In genomic region chr2:88638123-88638650, GRCh38 we compare ENCODE assay signal across 17 cellular contexts.
A peak's percentile ranks its signal among the peaks of the same experiment; 100 is the strongest.
DNase-seq lines count a peak whose midpoint lies in the region; ATAC-seq lines count a peak whose summit lies in the region.
"Had no signal": no experiment of that assay in that cellular context is flagged by ENCODE, and none has a peak within 500 bp of the region (broad histone marks: within the 10 kb centered on the region; RNA-seq: fewer than 3 reads in every experiment).

No MANE protein-coding gene starts in this region.

- peaks cover 3% of the 10 kb centered on the region for H3K36me3 Mint-ChIP-seq in activated naive CD4-positive, alpha-beta T cell treated with anti-CD3 and anti-CD28 coated beads, Interleukin-2, amount 50 U/mL, for 24 hours
- H3K36me3 Mint-ChIP-seq in central memory CD8-positive, alpha-beta T cell (ENCODE audit: insufficient read depth): peaks cover 4% of the 10 kb centered on the region
- peaks cover 16% of the 10 kb centered on the region for H3K36me3 Mint-ChIP-seq in stimulated activated effector memory CD8-positive, alpha-beta T cell treated with anti-CD3 and anti-CD28 coated beads, Interleukin-12 subunit alpha, Interleukin-12 subunit beta, amount 100 ng/mL, for 72 hours

- peaks cover 2% of the 10 kb centered on the region for H3K27me3 Mint-ChIP-seq in activated naive CD4-positive, alpha-beta T cell treated with anti-CD3 and anti-CD28 coated beads, Interleukin-2, amount 50 U/mL, for 24 hours
- H3K27me3 Mint-ChIP-seq in central memory CD8-positive, alpha-beta T cell: no peaks in the 10 kb centered on the region

- peaks cover 11% of the 10 kb centered on the region for H3K9me3 Mint-ChIP-seq in activated naive CD4-positive, alpha-beta T cell treated with anti-CD3 and anti-CD28 coated beads, Interleukin-2, amount 50 U/mL, for 24 hours
- H3K9me3 Mint-ChIP-seq in central memory CD8-positive, alpha-beta T cell: no peaks in the 10 kb centered on the region
- H3K9me3 Mint-ChIP-seq in stimulated activated effector memory CD8-positive, alpha-beta T cell treated with anti-CD3 and anti-CD28 coated beads, Interleukin-12 subunit alpha, Interleukin-12 subunit beta, amount 100 ng/mL, for 72 hours: peaks cover 4% of the 10 kb centered on the region

- no peak for DNase-seq in activated naive CD4-positive, alpha-beta T cell treated with Interleukin-2 at 50 U/mL for 16 hours
- peak; percentile 17 for DNase-seq in RPMI8226
- DNase-seq in central memory CD8-positive, alpha-beta T cell (ENCODE audit: low spot score in 2 of 2): no peak
- DNase-seq in stimulated activated effector memory CD8-positive, alpha-beta T cell treated with anti-CD3 and anti-CD28 coated beads, Interleukin-12 subunit alpha, Interleukin-12 subunit beta, amount 100 ng/mL, for 72 hours (ENCODE audit: low spot score in 2 of 2): no peak
- no peak for DNase-seq in DMS 273 (lab: John Stamatoyannopoulos, UW; ENCODE audit: unreplicated experiment)
- no peak for DNase-seq in amygdala (lab: John Stamatoyannopoulos, UW)
- DNase-seq: Kasumi-1; naive thymus-derived CD4-positive, alpha-beta T cell; NCI-H1105 treated with DMSO at 0.1 percent for 48 hours; NCI-H2171; NCI-H69; right lobe of liver; transverse colon had no signal

- ATAC-seq in central memory CD8-positive, alpha-beta T cell (replicated peaks; ENCODE audit: extremely low read depth, poor library complexity, severe bottlenecking): no peak
- ATAC-seq in stimulated activated effector memory CD8-positive, alpha-beta T cell treated with anti-CD3 and anti-CD28 coated beads, Interleukin-12 subunit alpha, Interleukin-12 subunit beta, amount 100 ng/mL, for 72 hours: no peak
- no peak for ATAC-seq in HG02798 (IDR thresholded peaks at IDR 0.05; ENCODE audit: poor library complexity, unreplicated experiment)
- ATAC-seq: naive thymus-derived CD4-positive, alpha-beta T cell; Panc1; right lobe of liver had no signal

- peaks cover 25% of the 10 kb centered on the region for H3K4me1 Mint-ChIP-seq in activated naive CD4-positive, alpha-beta T cell treated with anti-CD3 and anti-CD28 coated beads, Interleukin-2, amount 50 U/mL, for 24 hours
- peaks cover 33% of the 10 kb centered on the region for H3K4me1 Mint-ChIP-seq in central memory CD8-positive, alpha-beta T cell
- H3K4me1 Mint-ChIP-seq in stimulated activated effector memory CD8-positive, alpha-beta T cell treated with anti-CD3 and anti-CD28 coated beads, Interleukin-12 subunit alpha, Interleukin-12 subunit beta, amount 100 ng/mL, for 72 hours: peaks cover 70% of the 10 kb centered on the region

- peak overlapping the region; percentile 45 for H3K4me3 Mint-ChIP-seq in activated naive CD4-positive, alpha-beta T cell treated with anti-CD3 and anti-CD28 coated beads, Interleukin-2, amount 50 U/mL, for 24 hours
- H3K4me3 Mint-ChIP-seq in central memory CD8-positive, alpha-beta T cell: peak overlapping the region; percentile 32
- H3K4me3 Mint-ChIP-seq in stimulated activated effector memory CD8-positive, alpha-beta T cell treated with anti-CD3 and anti-CD28 coated beads, Interleukin-12 subunit alpha, Interleukin-12 subunit beta, amount 100 ng/mL, for 72 hours: peak overlapping the region; percentile 57
- H3K4me3 Mint-ChIP-seq: CD4-positive, alpha-beta memory T cell had no signal

- H3K27ac Mint-ChIP-seq in activated naive CD4-positive, alpha-beta T cell treated with anti-CD3 and anti-CD28 coated beads, Interleukin-2, amount 50 U/mL, for 24 hours: peak overlapping the region; percentile 19
- peak overlapping the region; percentile 79 for H3K27ac Mint-ChIP-seq in central memory CD8-positive, alpha-beta T cell (ENCODE audit: low read depth)
- peak overlapping the region; percentile 67 for H3K27ac Mint-ChIP-seq in stimulated activated effector memory CD8-positive, alpha-beta T cell treated with anti-CD3 and anti-CD28 coated beads, Interleukin-12 subunit alpha, Interleukin-12 subunit beta, amount 100 ng/mL, for 72 hours

Comparison
In these comparisons a context has a peak if more than half of its experiments do, and no peak if none do; other contexts are left out.
1. H3K27ac Mint-ChIP-seq: peak in every context shown above with its lines; median percentile 79 in central memory CD8-positive, alpha-beta T cell; 67 in stimulated activated effector memory CD8-positive, alpha-beta T cell treated with anti-CD3 and anti-CD28 coated beads, Interleukin-12 subunit alpha, Interleukin-12 subunit beta, amount 100 ng/mL, for 72 hours; 19 in activated naive CD4-positive, alpha-beta T cell treated with anti-CD3 and anti-CD28 coated beads, Interleukin-2, amount 50 U/mL, for 24 hours.